ENCODE assay signal across 10 cellular contexts in the genomic region with DNA sequence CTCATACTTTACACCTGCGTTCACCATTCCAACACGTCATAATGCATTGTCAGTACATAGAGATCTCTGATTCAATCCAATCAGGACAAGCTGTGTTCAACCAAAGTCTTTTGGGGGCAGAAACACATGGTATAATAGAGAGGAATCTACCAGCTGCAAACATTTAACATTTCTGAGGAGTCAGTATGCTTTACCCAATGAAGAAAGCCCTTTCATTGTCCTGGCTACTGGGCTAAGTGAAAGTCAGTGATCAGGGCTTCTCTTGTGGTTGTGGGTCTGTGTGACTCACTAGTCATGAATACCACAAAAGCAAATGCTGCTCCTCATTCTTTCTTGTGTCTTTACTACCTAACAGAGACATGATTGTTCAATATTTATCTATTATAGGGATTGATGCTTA.
DNase-seq lines count a peak whose midpoint lies in the region; ATAC-seq, FAIRE-seq and TF ChIP-seq lines count a peak whose summit lies in the region.
"Had no signal": no experiment of that assay in that cellular context is flagged by ENCODE, and none has a peak within 500 bp of the region (broad histone marks: within the 10 kb centered on the region; RNA-seq: fewer than 3 reads in every experiment).

No MANE protein-coding gene starts in this region.

- H3K9me3 ChIP-seq in Caco-2, result no peaks in the 10 kb centered on the region
- H3K9me3 ChIP-seq in effector memory CD4-positive, alpha-beta T cell (ENCODE audit: control insufficient read depth, low read length), result no peaks in the 10 kb centered on the region
- H3K9me3 ChIP-seq: Peyer's patch had no signal

- H3K4me1 Mint-ChIP-seq in Caco-2 (ENCODE audit: low read depth, unreplicated experiment), result peaks cover 7% of the 10 kb centered on the region
- H3K4me1 Mint-ChIP-seq in HFFc6 (ENCODE audit: low read depth), result peaks cover 39% of the 10 kb centered on the region

- peaks cover 4% of the 10 kb centered on the region; the same call in 1 of the 2 replicates for H3K4me1 ChIP-seq in Caco-2
- no peaks in the 10 kb centered on the region for H3K4me1 ChIP-seq in effector memory CD4-positive, alpha-beta T cell (ENCODE audit: control insufficient read depth, insufficient read depth, low read length, poor library complexity, severe bottlenecking)
- H3K4me1 ChIP-seq: Peyer's patch had no signal

- peak; percentile 4 to 36 for DNase-seq in Caco-2
- peak; percentile 94 for DNase-seq in HFFc6
- DNase-seq in RCC 7860 (ENCODE audit: low spot score), result peak; percentile 88
- DNase-seq in hepatic stellate cell (ENCODE audit: low spot score), result peak; percentile 70
- no peak for DNase-seq in effector memory CD4-positive, alpha-beta T cell
- no peak for DNase-seq in T-helper 9 cell
- DNase-seq in activated effector memory CD4-positive, alpha-beta T cell treated with Interleukin-2 at 50 U/mL for 16 hours, result no peak
- DNase-seq: activated naive CD4-positive, alpha-beta T cell; Peyer's patch had no signal

- H3K4me3 Mint-ChIP-seq in Caco-2 (ENCODE audit: unreplicated experiment) (no peak overlapping the region), HFFc6 (peak overlapping the region; percentile 1; the same call in 1 of the 2 replicates)

- peak; percentile 98 for FAIRE-seq in RCC 7860 (lab: Jason Lieb, UNC)

- no TSS peak for BruUV-seq in Caco-2 (replicated peaks; lab: Mats Ljungman, UMichigan)

- no peaks in the 10 kb centered on the region for H3K36me3 ChIP-seq in Caco-2 (ENCODE audit: control insufficient read depth, insufficient read depth, low read length)
- H3K36me3 ChIP-seq in effector memory CD4-positive, alpha-beta T cell (ENCODE audit: control insufficient read depth, insufficient read depth, low read length), result no peaks in the 10 kb centered on the region
- H3K36me3 ChIP-seq: Peyer's patch had no signal

- no peaks in the 10 kb centered on the region for H3K27me3 ChIP-seq in Caco-2 (replicated peaks; ENCODE audit: control insufficient read depth, insufficient read depth, low read length)
- H3K27me3 ChIP-seq in effector memory CD4-positive, alpha-beta T cell (replicated peaks; ENCODE audit: control insufficient read depth, insufficient read depth, low read length, poor library complexity, severe bottlenecking), result no peaks in the 10 kb centered on the region
- H3K27me3 ChIP-seq: Peyer's patch had no signal

- no peak overlapping the region for H3K27ac ChIP-seq in effector memory CD4-positive, alpha-beta T cell (ENCODE audit: insufficient read depth, low read length, poor library complexity, severe bottlenecking)
- H3K27ac ChIP-seq: Peyer's patch had no signal

- H3K36me3 Mint-ChIP-seq in Caco-2 (ENCODE audit: insufficient read depth, unreplicated experiment) (no peaks in the 10 kb centered on the region), HFFc6 (ENCODE audit: low read depth) (peaks cover 4% of the 10 kb centered on the region)

- H3K9me3 Mint-ChIP-seq in Caco-2 (ENCODE audit: unreplicated experiment), result peaks cover 35% of the 10 kb centered on the region
- no peaks in the 10 kb centered on the region for H3K9me3 Mint-ChIP-seq in HFFc6

- POLR2A ChIA-PET in Caco-2 (lab: Charles Lee), result no interaction called here

- CTCF ChIA-PET in Caco-2 (lab: Charles Lee), result no interaction called here

- no peaks in the 10 kb centered on the region for H3K27me3 Mint-ChIP-seq in Caco-2 (ENCODE audit: insufficient read depth, unreplicated experiment)
- peaks cover 8% of the 10 kb centered on the region for H3K27me3 Mint-ChIP-seq in HFFc6 (ENCODE audit: insufficient read depth)

- intact Hi-C loops in Caco-2 (cut with micrococcal nuclease; ENCODE audit: unreplicated experiment), result loop anchor here (1.0 to 2.0 kb wide), 2 partner anchors 11 to 74 kb away; no protein-coding TSS in a partner anchor

- TF ChIP-seq CTCF in Caco-2 (IDR thresholded peaks at IDR 0.05; ENCODE audit: insufficient read depth in 1 of 2, low read depth in 1 of 2, low read length in 1 of 2, severe bottlenecking in 1 of 2, unreplicated experiment in 1 of 2) (no peak), HFFc6 (IDR thresholded peaks at IDR 0.05) (no peak)

- no peak for ATAC-seq in HG03565 (IDR thresholded peaks at IDR 0.05; ENCODE audit: unreplicated experiment)

- H3K4me3 ChIP-seq in Caco-2 (ENCODE audit: low read depth, low read length), result no peak overlapping the region
- no peak overlapping the region for H3K4me3 ChIP-seq in effector memory CD4-positive, alpha-beta T cell (ENCODE audit: insufficient read depth, low read depth, low read length, poor library complexity, severe bottlenecking)
- H3K4me3 ChIP-seq: Peyer's patch had no signal

- H3K27ac Mint-ChIP-seq in Caco-2 (ENCODE audit: unreplicated experiment), result no peak overlapping the region
- H3K27ac Mint-ChIP-seq in HFFc6, result peak overlapping the region; percentile 14; the same call in 1 of the 2 replicates

Comparison
In these comparisons a context has a peak if more than half of its experiments do, and no peak if none do; other contexts are left out.
1. DNase-seq: peak in Caco-2 (2 of 2), HFFc6 (single experiment), RCC 7860 (single experiment) and hepatic stellate cell (single experiment); none in effector memory CD4-positive, alpha-beta T cell (0 of 3), T-helper 9 cell (single experiment) and activated effector memory CD4-positive, alpha-beta T cell treated with Interleukin-2 at 50 U/mL for 16 hours (single experiment).